ENCODE assay signal across 8 cellular contexts in genomic region chr1:24898152-24898908, GRCh38. TPM values are rescaled to one million over a fixed set of nuclear protein-coding genes. Genes with fewer than 3 reads are reported as not detected.
DNase-seq lines count a peak whose midpoint lies in the region; ATAC-seq, FAIRE-seq and TF ChIP-seq lines count a peak whose summit lies in the region.

No MANE protein-coding gene starts in this region.

- H3K27me3 Mint-ChIP-seq in activated naive CD4-positive, alpha-beta T cell treated with anti-CD3 and anti-CD28 coated beads, Interleukin-2, amount 50 U/mL, for 24 hours, result no peaks in the 10 kb centered on the region

- CTCF ChIA-PET in OCI-LY7 (lab: Charles Lee; ENCODE audit: unreplicated experiment), result interaction anchor here (0.6 to 0.7 kb wide), 2 partner anchors 25 to 120 kb away, joined by 3 read pairs; no protein-coding TSS in a partner anchor

- H3K4me3 Mint-ChIP-seq in activated naive CD4-positive, alpha-beta T cell treated with anti-CD3 and anti-CD28 coated beads, Interleukin-2, amount 50 U/mL, for 24 hours, result no peak overlapping the region

- intact Hi-C loops in OCI-LY7 (cut with micrococcal nuclease; ENCODE audit: unreplicated experiment) (loop anchor here (1.0 kb wide), 1 partner anchor 50 kb away; no protein-coding TSS in a partner anchor), left ventricle myocardium superior (cut with micrococcal nuclease) (no loop called here), gastrocnemius medialis (cut with DNase I; ENCODE audit: low total_unique reads) (loop anchor here (5.0 kb wide), 1 partner anchor 51 kb away; no protein-coding TSS in a partner anchor)

- POLR2A ChIA-PET in OCI-LY7 (lab: Charles Lee), result no interaction called here

- in situ Hi-C loops in ACHN (cut with HindIII; ENCODE audit: low pct_ligation_motif_present, low pct_unique_long_range_greater_than_20kb, low sequenced_read_pairs), result no loop called here
- in situ Hi-C loops in gastrocnemius medialis (cut with MboI; ENCODE audit: low sequenced_read_pairs in 4 of 4), result no loop called here

- peak; percentile 33 for DNase-seq in ACHN
- DNase-seq in GM12892 (ENCODE audit: insufficient read length), result peak; percentile 71
- peak; percentile 49 for DNase-seq in OCI-LY7 (ENCODE audit: low spot score)
- DNase-seq in left ventricle myocardium superior, result peak; percentile 56
- DNase-seq in gastrocnemius medialis, result no peak
- DNase-seq in GF-D8 (lab: John Stamatoyannopoulos, UW), result no peak

- no peaks in the 10 kb centered on the region for H3K79me2 ChIP-seq in OCI-LY7 (ENCODE audit: insufficient read depth, low read depth, low read length)

- TF ChIP-seq POLR2A in GM12892 (IDR thresholded peaks at IDR 0.05; ENCODE audit: low read depth, low read length), result no peak; the same call in 1 of the 2 replicates
- TF ChIP-seq POLR2A in gastrocnemius medialis (IDR thresholded peaks at IDR 0.05), result no peak

- no peaks in the 10 kb centered on the region for H3K9me2 ChIP-seq in OCI-LY7 (ENCODE audit: insufficient read depth, low read length)

- ATAC-seq in left ventricle myocardium superior (peak; percentile 76), gastrocnemius medialis (peak in 1 of 2 donors; percentile 33), HG03521 (IDR thresholded peaks at IDR 0.05; ENCODE audit: unreplicated experiment) (no peak)

- no peaks in the 10 kb centered on the region for H3K27me3 ChIP-seq in gastrocnemius medialis

- peaks cover 21% of the 10 kb centered on the region; the same call in 1 of the 2 replicates for H3K36me3 ChIP-seq in OCI-LY7 (ENCODE audit: insufficient read depth, low read length)
- no peaks in the 10 kb centered on the region for H3K36me3 ChIP-seq in gastrocnemius medialis

- no peaks in the 10 kb centered on the region for H4K20me1 ChIP-seq in OCI-LY7 (ENCODE audit: insufficient read depth, low read length)

- no TSS peak for BruUV-seq in OCI-LY7 (replicated peaks; lab: Mats Ljungman, UMichigan)

- no peaks in the 10 kb centered on the region for H3K36me3 Mint-ChIP-seq in activated naive CD4-positive, alpha-beta T cell treated with anti-CD3 and anti-CD28 coated beads, Interleukin-2, amount 50 U/mL, for 24 hours

- H3K9me3 ChIP-seq in OCI-LY7 (ENCODE audit: low read length), result no peaks in the 10 kb centered on the region
- H3K9me3 ChIP-seq in gastrocnemius medialis, result no peaks in the 10 kb centered on the region

- no peaks in the 10 kb centered on the region for H3K9me3 Mint-ChIP-seq in activated naive CD4-positive, alpha-beta T cell treated with anti-CD3 and anti-CD28 coated beads, Interleukin-2, amount 50 U/mL, for 24 hours

- peak; percentile 93 for FAIRE-seq in GM12892 (lab: Jason Lieb, UNC)

- H3K4me1 Mint-ChIP-seq in activated naive CD4-positive, alpha-beta T cell treated with anti-CD3 and anti-CD28 coated beads, Interleukin-2, amount 50 U/mL, for 24 hours, result peaks cover 27% of the 10 kb centered on the region

- no peak overlapping the region for H2AFZ ChIP-seq in OCI-LY7 (ENCODE audit: low read length)

- H3K27ac ChIP-seq in OCI-LY7 (ENCODE audit: low read depth, low read length, poor library complexity, severe bottlenecking), result no peak overlapping the region
- H3K27ac ChIP-seq in gastrocnemius medialis, result no peak overlapping the region

- no peak overlapping the region for H3K4me3 ChIP-seq in OCI-LY7 (ENCODE audit: low read depth, low read length, poor library complexity, severe bottlenecking)
- no peak overlapping the region for H3K4me3 ChIP-seq in gastrocnemius medialis

- H3K4me2 ChIP-seq in OCI-LY7 (ENCODE audit: low read length), result no peak overlapping the region

- H3K4me1 ChIP-seq in OCI-LY7 (ENCODE audit: insufficient read depth, low read length, poor library complexity, severe bottlenecking) (no peaks in the 10 kb centered on the region), gastrocnemius medialis (no peaks in the 10 kb centered on the region)

- TF ChIP-seq CTCF in OCI-LY7 (conservative IDR thresholded peaks at IDR 0.05; ENCODE audit: low read length) (peak; percentile 79), gastrocnemius medialis (IDR thresholded peaks at IDR 0.05 in 4 of 5, conservative IDR thresholded peaks at IDR 0.05 in 1 of 5) (peak in 4 of 5 experiments; percentile 32 to 59 (median 54))

- peak overlapping the region; percentile 65 for H3K27ac Mint-ChIP-seq in activated naive CD4-positive, alpha-beta T cell treated with anti-CD3 and anti-CD28 coated beads, Interleukin-2, amount 50 U/mL, for 24 hours

RNA-seq across cellular contexts. Expression of gene RUNX3, which starts 31.7 kb away (rescaled TPM):
- polyA plus RNA-seq in GM12892 (2012; ENCODE audit: missing spikeins), result 38.6 TPM
- total RNA-seq in OCI-LY7 (2014; rRNA removed; shearing (Covaris generic)), result 9.5 and 12.2 TPM in 2 replicates
- total RNA-seq in OCI-LY7 (2022), result 39.5 and 41.1 TPM in 2 replicates
- total RNA-seq in left ventricle myocardium superior, result 0.89 TPM
- total RNA-seq in gastrocnemius medialis, result 1 to 10 TPM in 2 of 4 donors, under 1 TPM in 2; 0.13 to 1.9 (median 0.74) TPM

Comparison
In these comparisons a context has a peak if more than half of its experiments do, and no peak if none do; other contexts are left out.
1. DNase-seq: peak in ACHN (single experiment), GM12892 (single experiment), OCI-LY7 (single experiment) and left ventricle myocardium superior (single experiment); none in gastrocnemius medialis (0 of 2) and GF-D8 (single experiment).